ENCODE assay signal across 8 cellular contexts in genomic region chr4:60463846-60464502, GRCh38.
DNase-seq lines count a peak whose midpoint lies in the region; ATAC-seq and TF ChIP-seq lines count a peak whose summit lies in the region.

No MANE protein-coding gene starts in this region.

- H3K9me3 Mint-ChIP-seq in WTC11 (peaks cover 12% of the 10 kb centered on the region), osteocyte (ENCODE audit: unreplicated experiment) (peaks cover 20% of the 10 kb centered on the region)

- CTCF ChIA-PET in WTC11 (lab: Charles Lee) = interaction anchor here (0.6 to 1.2 kb wide), 8 partner anchors 9 to 342 kb away, joined by 3 to 6 read pairs (median 4); no protein-coding TSS in a partner anchor

- H3K36me3 Mint-ChIP-seq in WTC11 (no peaks in the 10 kb centered on the region; the same call in 1 of the 2 replicates), osteocyte (ENCODE audit: unreplicated experiment) (peaks cover 7% of the 10 kb centered on the region)

- H3K27ac Mint-ChIP-seq in WTC11 (no peak overlapping the region), osteocyte (ENCODE audit: unreplicated experiment) (no peak overlapping the region)

- H3K4me1 Mint-ChIP-seq in WTC11 (no peaks in the 10 kb centered on the region), osteocyte (ENCODE audit: unreplicated experiment) (no peaks in the 10 kb centered on the region)

- DNase-seq in NCI-H2196 (lab: John Stamatoyannopoulos, UW; ENCODE audit: unreplicated experiment) (peak; percentile 0), NCI-H2196 treated with DMSO at 0.1 percent for 48 hours (lab: John Stamatoyannopoulos, UW; ENCODE audit: unreplicated experiment) (no peak), WTC11 (ENCODE audit: low spot score) (no peak), osteocyte (ENCODE audit: extremely low spot score, unreplicated experiment) (no peak), SHP77 (lab: John Stamatoyannopoulos, UW) (no peak)

- TF ChIP-seq CTCF in WTC11 (IDR thresholded peaks at IDR 0.05) = peak; percentile 25; the same call in 1 of the 2 replicates
- peak; percentile 16 for TF ChIP-seq CTCF in osteocyte (IDR thresholded peaks at IDR 0.05)

- no peaks in the 10 kb centered on the region for H3K27me3 Mint-ChIP-seq in WTC11 (ENCODE audit: low read depth)
- H3K27me3 Mint-ChIP-seq in osteocyte (ENCODE audit: unreplicated experiment) = no peaks in the 10 kb centered on the region

- POLR2A ChIA-PET in WTC11 (lab: Charles Lee) = no interaction called here

- ATAC-seq in HG03432 (IDR thresholded peaks at IDR 0.05; ENCODE audit: unreplicated experiment) = peak; percentile 94
- ATAC-seq in WTC11 = peak; percentile 99
- no peak for ATAC-seq in GM18858 (IDR thresholded peaks at IDR 0.05; ENCODE audit: unreplicated experiment)
- ATAC-seq in HG03175 (IDR thresholded peaks at IDR 0.05; ENCODE audit: unreplicated experiment) = no peak

- H3K4me3 Mint-ChIP-seq in WTC11 (no peak overlapping the region), osteocyte (ENCODE audit: unreplicated experiment) (no peak overlapping the region)

TF ChIP-seq in WTC11, 78 proteins besides CTCF, POLR2A, EP300 and RAD21:
- no peak for TF ChIP-seq TCF7 (CRISPR knock-in tag; IDR thresholded peaks at IDR 0.05; ENCODE audit: low read depth)
- no peak for TF ChIP-seq RELA (CRISPR knock-in tag; IDR thresholded peaks at IDR 0.05; ENCODE audit: borderline replicate concordance)
- no peak for TF ChIP-seq MYBL2 (CRISPR knock-in tag; IDR thresholded peaks at IDR 0.05)
- no peak for TF ChIP-seq MXD4 (CRISPR knock-in tag; IDR thresholded peaks at IDR 0.05; ENCODE audit: borderline replicate concordance)
- TF ChIP-seq ELF4 (CRISPR knock-in tag; IDR thresholded peaks at IDR 0.05; ENCODE audit: low read depth) = no peak
- TF ChIP-seq ZSCAN18 (CRISPR knock-in tag; IDR thresholded peaks at IDR 0.05) = no peak
- TF ChIP-seq FOXP1 (CRISPR knock-in tag; IDR thresholded peaks at IDR 0.05; ENCODE audit: borderline replicate concordance) = no peak
- TF ChIP-seq ZNF263 (CRISPR knock-in tag; IDR thresholded peaks at IDR 0.05; ENCODE audit: low read depth) = no peak
- TF ChIP-seq MLX (CRISPR knock-in tag; IDR thresholded peaks at IDR 0.05) = no peak
- TF ChIP-seq ZNF138 (CRISPR knock-in tag; conservative IDR thresholded peaks at IDR 0.05) = no peak
- no peak for TF ChIP-seq CREM (CRISPR knock-in tag; IDR thresholded peaks at IDR 0.05)
- TF ChIP-seq SMAD3 (CRISPR knock-in tag; IDR thresholded peaks at IDR 0.05; ENCODE audit: borderline replicate concordance) = no peak

Comparison
In these comparisons a context has a peak if more than half of its experiments do, and no peak if none do; other contexts are left out.
1. ATAC-seq: peak in HG03432 (single experiment) and WTC11 (single experiment); none in GM18858 (single experiment) and HG03175 (single experiment).